ENCODE assay signal across 11 cellular contexts in genomic region chr6:26269406-26270120, GRCh38.
DNase-seq lines count a peak whose midpoint lies in the region; ATAC-seq and TF ChIP-seq lines count a peak whose summit lies in the region.
"Had no signal": no experiment of that assay in that cellular context is flagged by ENCODE, and none has a peak within 500 bp of the region (broad histone marks: within the 10 kb centered on the region; RNA-seq: fewer than 3 reads in every experiment).

No MANE protein-coding gene starts in this region.

- peaks cover 2% of the 10 kb centered on the region for H3K27me3 Mint-ChIP-seq in activated CD4-positive, alpha-beta memory T cell treated with anti-CD3 and anti-CD28 coated beads for 36 hours
- no peaks in the 10 kb centered on the region for H3K27me3 Mint-ChIP-seq in activated CD4-positive, alpha-beta memory T cell treated with anti-CD3 and anti-CD28 coated beads, Interleukin-2, amount 10 ng/mL, durations not matched to agents 7 days and 5 days
- H3K27me3 Mint-ChIP-seq: naive thymus-derived CD4-positive, alpha-beta T cell had no signal

- peaks cover 22% of the 10 kb centered on the region for H3K4me1 Mint-ChIP-seq in activated CD4-positive, alpha-beta memory T cell treated with anti-CD3 and anti-CD28 coated beads for 36 hours (ENCODE audit: low read depth)
- peaks cover 26% of the 10 kb centered on the region for H3K4me1 Mint-ChIP-seq in activated CD4-positive, alpha-beta memory T cell treated with anti-CD3 and anti-CD28 coated beads, Interleukin-2, amount 10 ng/mL, durations not matched to agents 7 days and 5 days

- H3F3A ChIP-seq in smooth muscle cell (ENCODE audit: low read depth): peaks cover 9% of the 10 kb centered on the region

- intact Hi-C loops in activated CD4-positive, alpha-beta memory T cell treated with anti-CD3 and anti-CD28 coated beads for 36 hours (cut with micrococcal nuclease): loop anchor here (2.0 to 5.0 kb wide), 6 partner anchors 37 to 878 kb away; a partner anchor contains a TSS
- intact Hi-C loops in heart left ventricle (cut with DNase I): loop anchor here in 5 of 10 donors (5.0 to 10.0 kb wide), 5 partner anchors 32 to 245 kb away; a partner anchor contains a TSS

- TF ChIP-seq POLR2A in heart left ventricle (IDR thresholded peaks at IDR 0.05): no peak

- H3K4me3 Mint-ChIP-seq in activated CD4-positive, alpha-beta memory T cell treated with anti-CD3 and anti-CD28 coated beads for 36 hours: no peak overlapping the region
- H3K4me3 Mint-ChIP-seq in activated CD4-positive, alpha-beta memory T cell treated with anti-CD3 and anti-CD28 coated beads, Interleukin-2, amount 10 ng/mL, durations not matched to agents 7 days and 5 days: no peak overlapping the region

- DNase-seq in activated CD4-positive, alpha-beta memory T cell treated with anti-CD3 and anti-CD28 coated beads for 36 hours: no peak
- no peak for DNase-seq in activated CD4-positive, alpha-beta memory T cell treated with anti-CD3 and anti-CD28 coated beads, Interleukin-2, amount 10 ng/mL, durations not matched to agents 7 days and 5 days
- no peak for DNase-seq in NT2/D1 (ENCODE audit: low read depth, low spot score)
- no peak for DNase-seq in epithelial cell of prostate (ENCODE audit: low read depth, low spot score)
- no peak for DNase-seq in smooth muscle cell (lab: John Stamatoyannopoulos, UW; ENCODE audit: unreplicated experiment)
- DNase-seq in heart left ventricle: no peak
- DNase-seq in D341Med (ENCODE audit: low spot score): no peak
- DNase-seq: activated gamma-delta T cell; cortex of kidney; naive thymus-derived CD4-positive, alpha-beta T cell had no signal

- TF ChIP-seq CTCF in smooth muscle cell (IDR thresholded peaks at IDR 0.05; ENCODE audit: borderline replicate concordance, insufficient read depth, poor library complexity, severe bottlenecking): no peak
- no peak for TF ChIP-seq CTCF in heart left ventricle (IDR thresholded peaks at IDR 0.05)

- POLR2A ChIA-PET in activated CD4-positive, alpha-beta memory T cell treated with anti-CD3 and anti-CD28 coated beads for 36 hours (lab: Charles Lee): interaction anchor here (0.7 to 7.4 kb wide), 17 partner anchors 9 to 864 kb away, joined by 3 to 159 read pairs (median 16); a partner anchor contains a TSS
- POLR2A ChIA-PET in activated CD4-positive, alpha-beta memory T cell treated with anti-CD3 and anti-CD28 coated beads, Interleukin-2, amount 10 ng/mL, durations not matched to agents 7 days and 5 days (lab: Charles Lee): interaction anchor here (0.8 to 12.1 kb wide), 39 partner anchors 10 to 1624 kb away, joined by 3 to 698 read pairs (median 26); a partner anchor contains a TSS

- peak overlapping the region; percentile 94 for H3K4me2 ChIP-seq in smooth muscle cell

- no peak overlapping the region for H2AFZ ChIP-seq in smooth muscle cell (ENCODE audit: low read depth)

- H3K27ac Mint-ChIP-seq in activated CD4-positive, alpha-beta memory T cell treated with anti-CD3 and anti-CD28 coated beads for 36 hours: peak overlapping the region; percentile 74
- H3K27ac Mint-ChIP-seq in activated CD4-positive, alpha-beta memory T cell treated with anti-CD3 and anti-CD28 coated beads, Interleukin-2, amount 10 ng/mL, durations not matched to agents 7 days and 5 days: no peak overlapping the region

- no peaks in the 10 kb centered on the region for H3K4me1 ChIP-seq in NT2/D1 (ENCODE audit: insufficient read depth, insufficient read length)
- H3K4me1 ChIP-seq in smooth muscle cell (ENCODE audit: low read depth): peaks cover 9% of the 10 kb centered on the region
- peaks cover 0 to 27% (median 12%) of the 10 kb centered on the region in 12 donors for H3K4me1 ChIP-seq in heart left ventricle

- no peaks in the 10 kb centered on the region for H3K79me2 ChIP-seq in smooth muscle cell (ENCODE audit: low read depth)

- peak overlapping the region; percentile 76 for H3K4me3 ChIP-seq in NT2/D1 (ENCODE audit: insufficient read length, low read depth)
- peak overlapping the region; percentile 76 for H3K4me3 ChIP-seq in smooth muscle cell
- no peak overlapping the region for H3K4me3 ChIP-seq in heart left ventricle

- peaks cover 10% of the 10 kb centered on the region for H3K36me3 Mint-ChIP-seq in activated CD4-positive, alpha-beta memory T cell treated with anti-CD3 and anti-CD28 coated beads for 36 hours
- peaks cover 8% of the 10 kb centered on the region for H3K36me3 Mint-ChIP-seq in activated CD4-positive, alpha-beta memory T cell treated with anti-CD3 and anti-CD28 coated beads, Interleukin-2, amount 10 ng/mL, durations not matched to agents 7 days and 5 days (ENCODE audit: low read depth)
- H3K36me3 Mint-ChIP-seq: naive thymus-derived CD4-positive, alpha-beta T cell had no signal

- H3K9ac ChIP-seq in NT2/D1 (ENCODE audit: insufficient read length, low read depth) (peak overlapping the region; percentile 85), smooth muscle cell (ENCODE audit: low read depth) (no peak overlapping the region)

- H4K20me1 ChIP-seq in smooth muscle cell (ENCODE audit: low read depth): no peaks in the 10 kb centered on the region

- ATAC-seq in heart left ventricle: no peak
- no peak for ATAC-seq in GM18868 (IDR thresholded peaks at IDR 0.05; ENCODE audit: unreplicated experiment)
- ATAC-seq: naive thymus-derived CD4-positive, alpha-beta T cell had no signal

- CTCF ChIA-PET in activated CD4-positive, alpha-beta memory T cell treated with anti-CD3 and anti-CD28 coated beads for 36 hours (lab: Charles Lee): interaction anchor here (0.9 to 5.5 kb wide), 5 partner anchors 9 to 150 kb away, joined by 3 to 49 read pairs (median 4); a partner anchor contains a TSS
- CTCF ChIA-PET in activated CD4-positive, alpha-beta memory T cell treated with anti-CD3 and anti-CD28 coated beads, Interleukin-2, amount 10 ng/mL, durations not matched to agents 7 days and 5 days (lab: Charles Lee): interaction anchor here (1.0 to 3.5 kb wide), 2 partner anchors 10 to 53 kb away, joined by 5 to 20 read pairs; a partner anchor contains a TSS

- H3K9me3 ChIP-seq in NT2/D1 (ENCODE audit: insufficient read depth, low read length) (no peaks in the 10 kb centered on the region), smooth muscle cell (replicated peaks; ENCODE audit: low read depth) (no peaks in the 10 kb centered on the region), heart left ventricle (no peaks in the 10 kb centered on the region)

- no peaks in the 10 kb centered on the region for H3K36me3 ChIP-seq in NT2/D1 (ENCODE audit: insufficient read depth, insufficient read length, low read length)
- H3K36me3 ChIP-seq in smooth muscle cell (ENCODE audit: low read depth): no peaks in the 10 kb centered on the region
- H3K36me3 ChIP-seq in heart left ventricle: no peaks in the 10 kb centered on the region

- H3K27me3 ChIP-seq in NT2/D1 (ENCODE audit: insufficient read depth, insufficient read length): no peaks in the 10 kb centered on the region
- H3K27me3 ChIP-seq in smooth muscle cell (ENCODE audit: low read depth): no peaks in the 10 kb centered on the region
- H3K27me3 ChIP-seq in heart left ventricle: peaks cover 0 to 60% (median 24%) of the 10 kb centered on the region in 9 donors

- H3K27ac ChIP-seq in epithelial cell of prostate (peak overlapping the region; percentile 85), smooth muscle cell (ENCODE audit: low read depth) (no peak overlapping the region), heart left ventricle (no peak overlapping the region)

- 24% methylated on average over 1 of the region's 1 CpG for WGBS in smooth muscle cell (ENCODE audit: low lambda C conversion rate)
- 17 to 47% (median 30%) methylated on average over 1 of the region's 1 CpG for WGBS in heart left ventricle, 4 donors

- H3K9me3 Mint-ChIP-seq in activated CD4-positive, alpha-beta memory T cell treated with anti-CD3 and anti-CD28 coated beads for 36 hours: no peaks in the 10 kb centered on the region
- no peaks in the 10 kb centered on the region for H3K9me3 Mint-ChIP-seq in activated CD4-positive, alpha-beta memory T cell treated with anti-CD3 and anti-CD28 coated beads, Interleukin-2, amount 10 ng/mL, durations not matched to agents 7 days and 5 days
- H3K9me3 Mint-ChIP-seq: naive thymus-derived CD4-positive, alpha-beta T cell had no signal

Comparison
In these comparisons a context has a peak if more than half of its experiments do, and no peak if none do; other contexts are left out.
1. H3K4me3 ChIP-seq: peak in NT2/D1 (single experiment) and smooth muscle cell (single experiment); none in heart left ventricle (0 of 12).